1 cellular context compared by ENCODE assay signal in the genomic region with DNA sequence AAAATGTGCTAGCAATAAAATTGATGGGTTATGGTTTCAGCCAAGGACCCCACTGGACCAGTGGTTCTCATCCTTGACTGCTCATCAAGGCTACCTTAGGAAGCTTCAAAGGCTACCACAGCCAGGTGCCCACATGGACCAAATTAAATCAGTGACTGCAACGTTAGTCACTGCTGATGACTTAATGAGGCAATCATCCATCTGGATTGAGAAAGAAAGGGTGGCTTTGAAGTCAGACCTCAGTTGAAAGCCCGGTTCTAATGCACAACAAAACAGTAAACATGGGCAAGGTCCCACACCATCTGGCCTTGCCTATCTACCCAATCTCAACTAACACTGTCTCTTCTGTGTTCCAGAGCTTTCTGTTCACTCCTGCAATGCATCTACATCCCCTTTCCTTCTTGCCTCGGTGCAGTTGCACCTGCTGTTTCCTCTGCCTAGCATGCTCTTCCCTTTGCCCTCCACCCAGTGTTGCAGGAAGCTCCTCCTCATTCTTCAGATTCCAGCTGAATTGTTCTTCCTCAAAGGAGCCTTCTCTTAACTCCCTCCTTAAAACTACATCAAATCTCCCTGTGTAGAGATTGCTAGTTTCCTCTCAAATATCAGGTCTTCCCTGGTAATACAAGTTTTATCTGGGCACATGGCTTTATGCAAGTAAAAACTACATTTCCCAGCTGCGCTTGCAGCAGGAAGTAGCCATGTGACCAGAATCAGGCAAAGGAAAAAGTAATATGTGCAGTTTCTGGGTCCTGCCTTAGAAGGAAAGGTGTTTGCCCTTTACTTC.
A peak's percentile ranks its signal among the peaks of the same experiment; 100 is the strongest.
TF ChIP-seq lines count a peak whose summit lies in the region.

No MANE protein-coding gene starts in this region.

TF ChIP-seq in K562, 482 proteins besides CTCF, POLR2A, EP300 and RAD21:
- peak in 1 of 2 experiments; percentile 56; a peak in 2 of 4 replicates for TF ChIP-seq ETV6 (IDR thresholded peaks at IDR 0.05; ENCODE audit: borderline replicate concordance in 1 of 2, low read depth in 2 of 2, low read length in 1 of 2)
- TF ChIP-seq ETV6 (CRISPR knock-in tag; IDR thresholded peaks at IDR 0.05; ENCODE audit: borderline replicate concordance), result no peak
- no peak for TF ChIP-seq TSC22D4 (tag; IDR thresholded peaks at IDR 0.05)
- TF ChIP-seq ZNF143 (CRISPR knock-in tag; IDR thresholded peaks at IDR 0.05), result peak; percentile 77
- TF ChIP-seq ZNF263 (CRISPR knock-in tag; IDR thresholded peaks at IDR 0.05; ENCODE audit: borderline replicate concordance), result no peak
- TF ChIP-seq, protein P1, sequence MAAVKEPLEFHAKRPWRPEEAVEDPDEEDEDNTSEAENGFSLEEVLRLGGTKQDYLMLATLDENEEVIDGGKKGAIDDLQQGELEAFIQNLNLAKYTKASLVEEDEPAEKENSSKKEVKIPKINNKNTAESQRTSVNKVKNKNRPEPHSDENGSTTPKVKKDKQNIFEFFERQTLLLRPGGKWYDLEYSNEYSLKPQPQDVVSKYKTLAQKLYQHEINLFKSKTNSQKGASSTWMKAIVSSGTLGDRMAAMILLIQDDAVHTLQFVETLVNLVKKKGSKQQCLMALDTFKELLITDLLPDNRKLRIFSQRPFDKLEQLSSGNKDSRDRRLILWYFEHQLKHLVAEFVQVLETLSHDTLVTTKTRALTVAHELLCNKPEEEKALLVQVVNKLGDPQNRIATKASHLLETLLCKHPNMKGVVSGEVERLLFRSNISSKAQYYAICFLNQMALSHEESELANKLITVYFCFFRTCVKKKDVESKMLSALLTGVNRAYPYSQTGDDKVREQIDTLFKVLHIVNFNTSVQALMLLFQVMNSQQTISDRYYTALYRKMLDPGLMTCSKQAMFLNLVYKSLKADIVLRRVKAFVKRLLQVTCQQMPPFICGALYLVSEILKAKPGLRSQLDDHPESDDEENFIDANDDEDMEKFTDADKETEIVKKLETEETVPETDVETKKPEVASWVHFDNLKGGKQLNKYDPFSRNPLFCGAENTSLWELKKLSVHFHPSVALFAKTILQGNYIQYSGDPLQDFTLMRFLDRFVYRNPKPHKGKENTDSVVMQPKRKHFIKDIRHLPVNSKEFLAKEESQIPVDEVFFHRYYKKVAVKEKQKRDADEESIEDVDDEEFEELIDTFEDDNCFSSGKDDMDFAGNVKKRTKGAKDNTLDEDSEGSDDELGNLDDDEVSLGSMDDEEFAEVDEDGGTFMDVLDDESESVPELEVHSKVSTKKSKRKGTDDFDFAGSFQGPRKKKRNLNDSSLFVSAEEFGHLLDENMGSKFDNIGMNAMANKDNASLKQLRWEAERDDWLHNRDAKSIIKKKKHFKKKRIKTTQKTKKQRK (IDR thresholded peaks at IDR 0.05; ENCODE audit: borderline replicate concordance, low read depth, low read length), result no peak
- no peak for TF ChIP-seq GTF2E2 (tag; IDR thresholded peaks at IDR 0.05)
- no peak for TF ChIP-seq PURB (CRISPR knock-in tag; IDR thresholded peaks at IDR 0.05; ENCODE audit: low read depth)
- peak; percentile 51 for TF ChIP-seq MYC (IDR thresholded peaks at IDR 0.05; ENCODE audit: low read depth, low read length)
- no peak for TF ChIP-seq MYC (CRISPR knock-in tag; IDR thresholded peaks at IDR 0.05; ENCODE audit: borderline replicate concordance, low read depth)
- TF ChIP-seq ELF1 (tag; IDR thresholded peaks at IDR 0.05), result peak; percentile 61; the same call in 1 of the 2 replicates
- TF ChIP-seq, protein P2, sequence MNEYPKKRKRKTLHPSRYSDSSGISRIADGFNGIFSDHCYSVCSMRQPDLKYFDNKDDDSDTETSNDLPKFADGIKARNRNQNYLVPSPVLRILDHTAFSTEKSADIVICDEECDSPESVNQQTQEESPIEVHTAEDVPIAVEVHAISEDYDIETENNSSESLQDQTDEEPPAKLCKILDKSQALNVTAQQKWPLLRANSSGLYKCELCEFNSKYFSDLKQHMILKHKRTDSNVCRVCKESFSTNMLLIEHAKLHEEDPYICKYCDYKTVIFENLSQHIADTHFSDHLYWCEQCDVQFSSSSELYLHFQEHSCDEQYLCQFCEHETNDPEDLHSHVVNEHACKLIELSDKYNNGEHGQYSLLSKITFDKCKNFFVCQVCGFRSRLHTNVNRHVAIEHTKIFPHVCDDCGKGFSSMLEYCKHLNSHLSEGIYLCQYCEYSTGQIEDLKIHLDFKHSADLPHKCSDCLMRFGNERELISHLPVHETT (CRISPR knock-in tag; conservative IDR thresholded peaks at IDR 0.05 in 1 of 2, IDR thresholded peaks at IDR 0.05 in 1 of 2), result no peak
- TF ChIP-seq MCM2 (IDR thresholded peaks at IDR 0.05; ENCODE audit: low read depth), result no peak
- no peak for TF ChIP-seq TCF3 (CRISPR knock-in tag; IDR thresholded peaks at IDR 0.05)
- peak; percentile 81 for TF ChIP-seq HCFC1 (IDR thresholded peaks at IDR 0.05; ENCODE audit: low read depth, low read length)
- peak; percentile 67; the same call in 1 of the 2 replicates for TF ChIP-seq RAD51 (IDR thresholded peaks at IDR 0.05; ENCODE audit: borderline replicate concordance, low read depth)
- TF ChIP-seq NONO (IDR thresholded peaks at IDR 0.05; ENCODE audit: low read depth in 2 of 2, low read length in 1 of 2), result no peak
- no peak for TF ChIP-seq ZNF354B (CRISPR knock-in tag; IDR thresholded peaks at IDR 0.05)
- no peak for TF ChIP-seq HMG20B (CRISPR knock-in tag; IDR thresholded peaks at IDR 0.05)
- TF ChIP-seq SIX5 (IDR thresholded peaks at IDR 0.05; ENCODE audit: borderline replicate concordance in 1 of 2, insufficient read depth in 1 of 2, low read depth in 1 of 2, low read length in 2 of 2), result peak; percentile 44 to 59; a peak in 3 of 4 replicates
- no peak for TF ChIP-seq HEY1 (CRISPR knock-in tag; IDR thresholded peaks at IDR 0.05; ENCODE audit: borderline replicate concordance)
- TF ChIP-seq, protein P3, sequence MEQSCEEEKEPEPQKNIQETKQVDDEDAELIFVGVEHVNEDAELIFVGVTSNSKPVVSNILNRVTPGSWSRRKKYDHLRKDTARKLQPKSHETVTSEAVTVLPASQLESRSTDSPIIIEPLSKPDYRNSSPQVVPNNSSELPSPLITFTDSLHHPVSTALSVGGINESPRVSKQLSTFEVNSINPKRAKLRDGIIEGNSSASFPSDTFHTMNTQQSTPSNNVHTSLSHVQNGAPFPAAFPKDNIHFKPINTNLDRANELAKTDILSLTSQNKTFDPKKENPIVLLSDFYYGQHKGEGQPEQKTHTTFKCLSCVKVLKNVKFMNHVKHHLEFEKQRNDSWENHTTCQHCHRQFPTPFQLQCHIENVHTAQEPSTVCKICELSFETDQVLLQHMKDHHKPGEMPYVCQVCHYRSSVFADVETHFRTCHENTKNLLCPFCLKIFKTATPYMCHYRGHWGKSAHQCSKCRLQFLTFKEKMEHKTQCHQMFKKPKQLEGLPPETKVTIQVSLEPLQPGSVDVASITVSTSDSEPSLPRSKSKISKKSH (CRISPR knock-in tag; IDR thresholded peaks at IDR 0.05), result no peak
- no peak for TF ChIP-seq NFIX (CRISPR knock-in tag; IDR thresholded peaks at IDR 0.05; ENCODE audit: low read depth)
- TF ChIP-seq, protein P4, sequence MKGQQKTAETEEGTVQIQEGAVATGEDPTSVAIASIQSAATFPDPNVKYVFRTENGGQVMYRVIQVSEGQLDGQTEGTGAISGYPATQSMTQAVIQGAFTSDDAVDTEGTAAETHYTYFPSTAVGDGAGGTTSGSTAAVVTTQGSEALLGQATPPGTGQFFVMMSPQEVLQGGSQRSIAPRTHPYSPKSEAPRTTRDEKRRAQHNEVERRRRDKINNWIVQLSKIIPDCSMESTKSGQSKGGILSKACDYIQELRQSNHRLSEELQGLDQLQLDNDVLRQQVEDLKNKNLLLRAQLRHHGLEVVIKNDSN (CRISPR knock-in tag; IDR thresholded peaks at IDR 0.05), result peak; percentile 78
- TF ChIP-seq, protein P5, sequence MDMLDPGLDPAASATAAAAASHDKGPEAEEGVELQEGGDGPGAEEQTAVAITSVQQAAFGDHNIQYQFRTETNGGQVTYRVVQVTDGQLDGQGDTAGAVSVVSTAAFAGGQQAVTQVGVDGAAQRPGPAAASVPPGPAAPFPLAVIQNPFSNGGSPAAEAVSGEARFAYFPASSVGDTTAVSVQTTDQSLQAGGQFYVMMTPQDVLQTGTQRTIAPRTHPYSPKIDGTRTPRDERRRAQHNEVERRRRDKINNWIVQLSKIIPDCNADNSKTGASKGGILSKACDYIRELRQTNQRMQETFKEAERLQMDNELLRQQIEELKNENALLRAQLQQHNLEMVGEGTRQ (CRISPR knock-in tag; IDR thresholded peaks at IDR 0.05), result peak; percentile 84
- TF ChIP-seq, protein P6, sequence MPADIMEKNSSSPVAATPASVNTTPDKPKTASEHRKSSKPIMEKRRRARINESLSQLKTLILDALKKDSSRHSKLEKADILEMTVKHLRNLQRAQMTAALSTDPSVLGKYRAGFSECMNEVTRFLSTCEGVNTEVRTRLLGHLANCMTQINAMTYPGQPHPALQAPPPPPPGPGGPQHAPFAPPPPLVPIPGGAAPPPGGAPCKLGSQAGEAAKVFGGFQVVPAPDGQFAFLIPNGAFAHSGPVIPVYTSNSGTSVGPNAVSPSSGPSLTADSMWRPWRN (IDR thresholded peaks at IDR 0.05; ENCODE audit: low read depth), result no peak
- peak; percentile 50 for TF ChIP-seq GABPA (tag; conservative IDR thresholded peaks at IDR 0.05; ENCODE audit: low read depth)
TF ChIP-seq in K562: peak in this region for 10.
